In the genomic region with DNA sequence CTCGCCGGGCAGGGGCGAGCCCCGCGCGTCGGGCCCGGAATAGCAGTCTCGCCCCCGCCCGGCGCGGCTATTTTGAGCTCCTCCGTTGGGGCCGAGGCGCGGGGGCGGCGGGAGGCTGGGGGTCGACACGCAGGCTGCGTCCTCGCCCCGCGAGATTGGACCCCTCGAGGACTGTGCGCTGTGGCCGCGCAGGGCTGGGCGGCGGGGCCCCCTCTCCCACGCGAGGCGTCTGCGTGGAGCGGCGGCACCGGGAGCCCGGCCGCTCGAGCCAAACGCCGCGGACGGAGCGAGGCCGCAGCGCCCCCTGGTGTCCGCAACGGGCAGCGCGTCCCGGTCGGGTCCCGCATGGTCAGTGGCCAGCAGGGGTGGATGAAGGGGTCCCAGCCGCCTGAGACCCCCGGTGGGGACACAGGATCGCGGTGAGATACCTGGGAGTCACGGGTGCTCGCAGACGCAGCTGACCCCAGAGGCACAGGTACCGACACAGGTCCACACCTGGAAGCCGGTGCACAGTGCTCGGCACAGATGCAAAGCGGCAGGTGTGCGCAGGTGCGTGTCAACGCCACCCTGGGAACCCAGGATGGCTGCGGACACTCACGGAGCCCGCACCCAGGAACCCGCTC, we compare ENCODE assay signal across 8 cellular contexts. TPM values are rescaled to one million over a fixed set of nuclear protein-coding genes. Genes with fewer than 3 reads are reported as not detected.
DNase-seq lines count a peak whose midpoint lies in the region; ATAC-seq and TF ChIP-seq lines count a peak whose summit lies in the region.

No MANE protein-coding gene starts in this region.

- intact Hi-C loops in breast epithelium (cut with DNase I; ENCODE audit: low total_unique reads) (no loop called here), spleen (cut with DNase I; ENCODE audit: low total_unique reads) (loop anchor here (2.0 kb wide), 1 partner anchor 22 kb away; no protein-coding TSS in a partner anchor)

- peaks cover 2% of the 10 kb centered on the region for H3K36me3 ChIP-seq in breast epithelium
- peaks cover 0 to 19% (median 15%) of the 10 kb centered on the region in 6 donors for H3K36me3 ChIP-seq in spleen

- TF ChIP-seq CTCF in breast epithelium (IDR thresholded peaks at IDR 0.05) (peak; percentile 90 to 99 (median 95)), spleen (IDR thresholded peaks at IDR 0.05 in 8 of 11, conservative IDR thresholded peaks at IDR 0.05 in 3 of 11) (peak; percentile 93 to 99 (median 97))

- peak; percentile 69 for DNase-seq in AG20443 (ENCODE audit: low spot score)
- DNase-seq in HUDEP-2 (lab: John Stamatoyannopoulos, UW; ENCODE audit: unreplicated experiment in 76 of 76): peak in 54 of 76 experiments; percentile 36 to 100 (median 70)
- peak; percentile 84 for DNase-seq in T1000 (lab: John Stamatoyannopoulos, UW)
- peak in 1 of 2 donors; percentile 82 for DNase-seq in breast epithelium (ENCODE audit: low spot score in 2 of 2)
- peak; percentile 30 for DNase-seq in iris pigment epithelial cell (ENCODE audit: low read depth)
- DNase-seq in spleen: peak; percentile 97
- no peak for DNase-seq in DMS153 (lab: John Stamatoyannopoulos, UW)

- no peaks in the 10 kb centered on the region for H3K27me3 ChIP-seq in breast epithelium
- H3K27me3 ChIP-seq in spleen (replicated peaks in 1 of 7): no peaks in the 10 kb centered on the region

- H3K4me3 ChIP-seq in breast epithelium: peak overlapping the region; percentile 43 to 74 (median 56)
- H3K4me3 ChIP-seq in spleen: peak overlapping the region; percentile 47 to 90 (median 58)

- whole genome bisulfite sequencing in spleen, 5 donors: 1 to 3% (median 1%) methylated on average over 13 to 73 of the region's 73 CpGs

- no peaks in the 10 kb centered on the region for H3K9me3 ChIP-seq in breast epithelium
- H3K9me3 ChIP-seq in spleen: no peaks in the 10 kb centered on the region

- peak overlapping the region; percentile 97 to 98 for H3K27ac ChIP-seq in breast epithelium
- H3K27ac ChIP-seq in spleen: peak overlapping the region; percentile 74 to 100 (median 92)

- ATAC-seq in GM19025 (IDR thresholded peaks at IDR 0.05; ENCODE audit: low read depth, unreplicated experiment): peak; percentile 12

- TF ChIP-seq POLR2A in breast epithelium (IDR thresholded peaks at IDR 0.05) (no peak), spleen (IDR thresholded peaks at IDR 0.05) (no peak)

- peaks cover 48 to 61% of the 10 kb centered on the region in 2 donors for H3K4me1 ChIP-seq in breast epithelium
- peaks cover 73 to 96% (median 94%) of the 10 kb centered on the region in 6 donors for H3K4me1 ChIP-seq in spleen

RNA-seq across cellular contexts. Expression of gene CIRBP, which starts 2.2 kb away (rescaled TPM):
- total RNA-seq in breast epithelium (100 to 1,000 TPM; 458 to 758 (median 656) TPM), spleen (100 to 1,000 TPM; 333 to 672 (median 514) TPM)
- polyA plus RNA-seq in spleen: 100 to 1,000 TPM; 406 to 894 (median 843) TPM

RNA-seq across cellular contexts. Expression of gene FAM174C, which starts 8.4 kb away (rescaled TPM):
- 10 to 100 TPM; 43.9 to 60.6 (median 53.1) TPM for total RNA-seq in breast epithelium
- 10 to 100 TPM; 35.8 to 69.6 (median 43.9) TPM for total RNA-seq in spleen
- polyA plus RNA-seq in spleen: 100 to 1,000 TPM in 1 of 3 donors, 10 to 100 TPM in 2; 82.9 to 134 (median 88.6) TPM

RNA-seq across cellular contexts. Expression of gene MIDN, which starts 18.5 kb away (rescaled TPM):
- total RNA-seq in breast epithelium (10 to 100 TPM; 13.8 to 28.5 (median 22.4) TPM), spleen (100 to 1,000 TPM in 4 of 7 donors, 10 to 100 TPM in 3; 42.1 to 223 (median 138) TPM)
- polyA plus RNA-seq in spleen: 10 to 100 TPM; 16.5 to 48.9 (median 19.1) TPM

RNA-seq across cellular contexts. Expression of gene EFNA2, which starts 18.7 kb away (rescaled TPM):
- under 1 TPM in 1 of 3 donors, not detected in 2; 0.66 TPM for total RNA-seq in breast epithelium
- total RNA-seq in spleen: not detected
- not detected for polyA plus RNA-seq in spleen

RNA-seq across cellular contexts. Expression of gene ATP5F1D, which starts 25.4 kb away (rescaled TPM):
- 10 to 100 TPM; 47.6 to 64.9 (median 61.3) TPM for total RNA-seq in breast epithelium
- 100 to 1,000 TPM in 4 of 7 donors, 10 to 100 TPM in 3; 49.1 to 131 (median 102) TPM for total RNA-seq in spleen
- polyA plus RNA-seq in spleen: 100 to 1,000 TPM; 164 to 166 (median 165) TPM
